ENCODE assay signal across 9 cellular contexts in the genomic region with DNA sequence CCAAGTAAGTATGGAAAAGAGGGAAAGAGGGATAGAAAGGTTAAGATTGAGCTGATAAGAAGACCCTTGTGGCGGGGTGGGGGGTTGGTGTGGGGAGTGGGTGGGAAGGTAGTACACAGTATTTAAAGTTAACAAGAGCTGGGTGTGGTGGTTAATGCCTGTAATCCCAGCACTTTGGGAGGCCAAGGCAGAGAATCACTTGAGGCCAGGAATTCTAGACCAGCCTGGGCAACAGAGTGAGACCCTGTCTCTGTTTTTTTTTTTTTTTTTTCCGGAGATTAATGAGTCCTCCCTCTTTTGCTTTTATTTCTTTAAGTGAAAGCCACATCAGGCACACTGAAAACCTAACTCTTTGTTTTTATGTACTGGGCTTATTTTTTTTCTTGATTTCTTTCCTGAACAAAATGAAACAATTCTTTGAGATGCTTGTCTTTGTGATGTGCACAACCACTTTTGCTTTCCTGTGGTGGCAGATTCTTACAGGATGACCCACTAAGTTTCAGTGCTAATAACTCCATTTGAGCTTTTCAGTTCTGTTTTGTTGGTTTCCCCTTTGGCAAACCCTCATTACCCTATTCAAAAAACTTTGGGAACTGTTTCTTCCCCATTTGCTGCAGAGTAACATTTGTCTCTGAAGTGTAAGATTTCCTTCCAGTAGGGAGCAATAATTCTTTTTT. TPM values are rescaled to one million over a fixed set of nuclear protein-coding genes. Genes with fewer than 3 reads are reported as not detected.
DNase-seq lines count a peak whose midpoint lies in the region; ATAC-seq and TF ChIP-seq lines count a peak whose summit lies in the region.
"Had no signal": no experiment of that assay in that cellular context is flagged by ENCODE, and none has a peak within 500 bp of the region (broad histone marks: within the 10 kb centered on the region; RNA-seq: fewer than 3 reads in every experiment).

No MANE protein-coding gene starts in this region.

- H3K9me3 Mint-ChIP-seq in dendritic cell treated with granulocyte-macrophage colony-stimulating factor and Interleukin-4, amounts not matched to agents 40 ng/mL and 50 ng/mL, for 4 days = no peaks in the 10 kb centered on the region
- H3K9me3 Mint-ChIP-seq in type B pancreatic cell = no peaks in the 10 kb centered on the region

- peaks cover 98% of the 10 kb centered on the region for H3K79me2 ChIP-seq in OCI-LY3 (ENCODE audit: low read length)

- H3K9me3 ChIP-seq in heart right ventricle = no peaks in the 10 kb centered on the region
- no peaks in the 10 kb centered on the region for H3K9me3 ChIP-seq in OCI-LY3 (ENCODE audit: insufficient read depth, low read length)

- peaks cover 91% of the 10 kb centered on the region for H4K20me1 ChIP-seq in OCI-LY3 (ENCODE audit: insufficient read depth, low read length)

- H3K27me3 ChIP-seq in heart right ventricle (no peaks in the 10 kb centered on the region), OCI-LY3 (ENCODE audit: low read depth, low read length) (no peaks in the 10 kb centered on the region)

- peak overlapping the region in 1 of 10 donors; percentile 1 for H3K4me3 ChIP-seq in heart right ventricle
- H3K4me3 ChIP-seq in OCI-LY3 (ENCODE audit: low read length) = peak overlapping the region; percentile 9

- H3K9ac ChIP-seq in OCI-LY3 (ENCODE audit: low read length) = no peak overlapping the region

- intact Hi-C loops in heart right ventricle (cut with DNase I) (loop anchor here in 1 of 10 donors (5.0 kb wide), 1 partner anchor 35 kb away; no protein-coding TSS in a partner anchor), Right ventricle myocardium superior (cut with DNase I) (no loop called here)
- intact Hi-C loops in dendritic cell treated with granulocyte-macrophage colony-stimulating factor and Interleukin-4, amounts not matched to agents 40 ng/mL and 50 ng/mL, for 4 days (cut with micrococcal nuclease) = loop anchor here (5.0 to 10.0 kb wide), 2 partner anchors 35 to 172 kb away; no protein-coding TSS in a partner anchor

- DNase-seq in heart right ventricle (no peak), Right ventricle myocardium superior (no peak), type B pancreatic cell (ENCODE audit: extremely low spot score, unreplicated experiment) (no peak), NCI-H1930 (lab: John Stamatoyannopoulos, UW) (no peak), NCI-H1694 treated with DMSO at 0.1 percent for 48 hours (lab: John Stamatoyannopoulos, UW) (no peak)

- H3K4me1 ChIP-seq in heart right ventricle (peaks cover 2 to 98% (median 78%) of the 10 kb centered on the region in 9 donors), OCI-LY3 (ENCODE audit: low read length) (peaks cover 73% of the 10 kb centered on the region)

- H3K27ac ChIP-seq in heart right ventricle = peak overlapping the region in 9 of 10 donors; percentile 42 to 77 (median 52)
- no peak overlapping the region for H3K27ac ChIP-seq in OCI-LY3 (ENCODE audit: low read length)
- H3K27ac ChIP-seq: VCaP had no signal

- H3K27ac Mint-ChIP-seq in dendritic cell treated with granulocyte-macrophage colony-stimulating factor and Interleukin-4, amounts not matched to agents 40 ng/mL and 50 ng/mL, for 4 days = peak overlapping the region; percentile 78
- peak overlapping the region; percentile 23 for H3K27ac Mint-ChIP-seq in type B pancreatic cell

- 68 to 94% methylated on average over 2 of the region's 2 CpGs for WGBS in heart right ventricle, 2 donors

- peak in 5 of 8 donors; percentile 5 to 55 (median 23) for ATAC-seq in heart right ventricle
- ATAC-seq in Right ventricle myocardium superior (ENCODE audit: poor library complexity) = no peak
- ATAC-seq in HG03196 (IDR thresholded peaks at IDR 0.05; ENCODE audit: unreplicated experiment) = no peak

- no peak overlapping the region for H2AFZ ChIP-seq in OCI-LY3 (ENCODE audit: low read depth, low read length)

- peaks cover 43% of the 10 kb centered on the region for H3K4me1 Mint-ChIP-seq in dendritic cell treated with granulocyte-macrophage colony-stimulating factor and Interleukin-4, amounts not matched to agents 40 ng/mL and 50 ng/mL, for 4 days (ENCODE audit: low read depth)
- peaks cover 14% of the 10 kb centered on the region for H3K4me1 Mint-ChIP-seq in type B pancreatic cell (ENCODE audit: unreplicated experiment)

- H3K36me3 ChIP-seq in heart right ventricle (no peaks in the 10 kb centered on the region), OCI-LY3 (replicated peaks; ENCODE audit: low read depth, low read length) (no peaks in the 10 kb centered on the region)

- H3K27me3 Mint-ChIP-seq in dendritic cell treated with granulocyte-macrophage colony-stimulating factor and Interleukin-4, amounts not matched to agents 40 ng/mL and 50 ng/mL, for 4 days = no peaks in the 10 kb centered on the region
- no peaks in the 10 kb centered on the region for H3K27me3 Mint-ChIP-seq in type B pancreatic cell

- TF ChIP-seq CTCF in heart right ventricle (IDR thresholded peaks at IDR 0.05) (no peak), OCI-LY3 (IDR thresholded peaks at IDR 0.05; ENCODE audit: low read depth, low read length) (no peak), type B pancreatic cell (conservative IDR thresholded peaks at IDR 0.05) (no peak)

- no peaks in the 10 kb centered on the region for H3K36me3 Mint-ChIP-seq in dendritic cell treated with granulocyte-macrophage colony-stimulating factor and Interleukin-4, amounts not matched to agents 40 ng/mL and 50 ng/mL, for 4 days (ENCODE audit: low read depth)
- peaks cover 5% of the 10 kb centered on the region for H3K36me3 Mint-ChIP-seq in type B pancreatic cell

- H3K4me3 Mint-ChIP-seq in dendritic cell treated with granulocyte-macrophage colony-stimulating factor and Interleukin-4, amounts not matched to agents 40 ng/mL and 50 ng/mL, for 4 days = peak overlapping the region; percentile 65
- no peak overlapping the region for H3K4me3 Mint-ChIP-seq in type B pancreatic cell

- H3K4me2 ChIP-seq in OCI-LY3 (ENCODE audit: low read length) = peak overlapping the region; percentile 42

RNA-seq across cellular contexts. Expression of gene WNK1, which starts 54.8 kb away (rescaled TPM):
- total RNA-seq in heart right ventricle (100 to 1,000 TPM; 280 to 408 (median 326) TPM), Right ventricle myocardium superior (294 TPM), type B pancreatic cell (ENCODE audit: low replicate concordance) (132 and 209 TPM in 2 replicates)
- 10 to 100 TPM; 43.5 to 70.9 TPM for polyA plus RNA-seq in heart right ventricle

Comparison
In these comparisons a context has a peak if more than half of its experiments do, and no peak if none do; other contexts are left out.
1. ATAC-seq: peak in heart right ventricle (5 of 8); none in Right ventricle myocardium superior (single experiment) and HG03196 (single experiment).